ENCODE assay signal across 9 cellular contexts in genomic region chr16:16222850-16223661, GRCh38. TPM values are rescaled to one million over a fixed set of nuclear protein-coding genes. Genes with fewer than 3 reads are reported as not detected.
DNase-seq lines count a peak whose midpoint lies in the region; ATAC-seq and TF ChIP-seq lines count a peak whose summit lies in the region.
"Not testable (repeated sequence)": the region's sequence is repeated elsewhere in the genome, so short reads cannot be mapped to it uniquely, and the experiment has no call there.
"Had no signal": no experiment of that assay in that cellular context is flagged by ENCODE, and none has a peak within 500 bp of the region (broad histone marks: within the 10 kb centered on the region; RNA-seq: fewer than 3 reads in every experiment).

Gene ABCC6, minus strand, starts transcription at chr16:16223494. Its CDS starts 60 bp downstream, at chr16:16223434.

- H3K9me3 Mint-ChIP-seq in activated CD8-positive, alpha-beta memory T cell treated with anti-CD3 and anti-CD28 coated beads, Interleukin-2, amount 10 ng/mL, durations not matched to agents 7 days and 5 days (ENCODE audit: low read depth) = not testable (repeated sequence)

- H3K9me3 ChIP-seq in lung (ENCODE audit: control insufficient read depth in 2 of 2, insufficient read depth in 1 of 2, low read length in 1 of 2); parathyroid adenoma (ENCODE audit: control insufficient read depth, low read length); subcutaneous abdominal adipose tissue (ENCODE audit: control insufficient read depth in 5 of 5, low read length in 5 of 5): not testable (repeated sequence)

- CTCF ChIA-PET in BJ (lab: Yijun Ruan, JAX); activated CD8-positive, alpha-beta memory T cell treated with anti-CD3 and anti-CD28 coated beads, Interleukin-2, amount 10 ng/mL, durations not matched to agents 7 days and 5 days (lab: Charles Lee): not testable (repeated sequence)

- peak; percentile 43 for ATAC-seq in activated CD8-positive, alpha-beta memory T cell treated with anti-CD3 and anti-CD28 coated beads, Interleukin-2, amount 10 ng/mL, durations not matched to agents 7 days and 5 days
- ATAC-seq in left cardiac atrium (peak; percentile 94 to 97), lung (ENCODE audit: insufficient read depth, low FRiP score) (peak; percentile 89)

- not testable (repeated sequence) for H3K4me3 Mint-ChIP-seq in activated CD8-positive, alpha-beta memory T cell treated with anti-CD3 and anti-CD28 coated beads, Interleukin-2, amount 10 ng/mL, durations not matched to agents 7 days and 5 days

- not testable (repeated sequence) for H3K4me2 ChIP-seq in parathyroid adenoma (ENCODE audit: low read length)

- not testable (repeated sequence) for TF ChIP-seq CTCF in BJ (IDR thresholded peaks at IDR 0.05; ENCODE audit: insufficient read depth, low read depth, low read length); NB4 (IDR thresholded peaks at IDR 0.05; ENCODE audit: low read depth, low read length); dorsolateral prefrontal cortex (IDR thresholded peaks at IDR 0.05 in 54 of 56, conservative IDR thresholded peaks at IDR 0.05 in 2 of 56; ENCODE audit: low read depth in 1 of 56, partially characterized antibody in 56 of 56); lung (IDR thresholded peaks at IDR 0.05; ENCODE audit: control extremely low read depth, extremely low read depth); parathyroid adenoma (IDR thresholded peaks at IDR 0.05)

- intact Hi-C loops in dorsolateral prefrontal cortex (cut with DNase I); left cardiac atrium (cut with DNase I): not testable (repeated sequence)

- not testable (repeated sequence) for H3K4me1 ChIP-seq in lung (ENCODE audit: control insufficient read depth in 2 of 2, insufficient read depth in 2 of 2, low read length in 2 of 2); parathyroid adenoma; subcutaneous abdominal adipose tissue (ENCODE audit: control insufficient read depth in 5 of 5, insufficient read depth in 5 of 5, low read length in 5 of 5)

- not testable (repeated sequence) for H3K27ac Mint-ChIP-seq in activated CD8-positive, alpha-beta memory T cell treated with anti-CD3 and anti-CD28 coated beads, Interleukin-2, amount 10 ng/mL, durations not matched to agents 7 days and 5 days

- DNase-seq in BJ (ENCODE audit: low read depth); NB4 (ENCODE audit: low read depth); activated CD8-positive, alpha-beta memory T cell treated with anti-CD3 and anti-CD28 coated beads, Interleukin-2, amount 10 ng/mL, durations not matched to agents 7 days and 5 days; left cardiac atrium; lung (ENCODE audit: low spot score): not testable (repeated sequence)
- peak in 1 of 10 donors; percentile 43 for DNase-seq in dorsolateral prefrontal cortex

- H3K27ac ChIP-seq in dorsolateral prefrontal cortex; lung (ENCODE audit: low read depth in 1 of 2, low read length in 1 of 2); parathyroid adenoma; subcutaneous abdominal adipose tissue (ENCODE audit: low read depth, low read length): not testable (repeated sequence)

- H3K36me3 Mint-ChIP-seq in activated CD8-positive, alpha-beta memory T cell treated with anti-CD3 and anti-CD28 coated beads, Interleukin-2, amount 10 ng/mL, durations not matched to agents 7 days and 5 days = not testable (repeated sequence)

- not testable (repeated sequence) for H3K9ac ChIP-seq in parathyroid adenoma; subcutaneous abdominal adipose tissue (ENCODE audit: low read length in 5 of 5)

- WGBS in lung, 2 donors = 5% methylated on average over 10 to 19 of the region's 38 CpGs

- not testable (repeated sequence) for TF ChIP-seq POLR2A in NB4 (IDR thresholded peaks at IDR 0.05; ENCODE audit: extremely low read depth, insufficient read length)

- peak within 1 kb of the TSS; percentile 62 for H2AFZ ChIP-seq in parathyroid adenoma

- POLR2A ChIA-PET in BJ (lab: Charles Lee) = not testable (repeated sequence)

- H3K4me3 ChIP-seq in BJ (ENCODE audit: low read depth, low read length) (peak within 1 kb of the TSS; percentile 11), NB4 (ENCODE audit: low read depth, low read length) (peak within 1 kb of the TSS; percentile 36), dorsolateral prefrontal cortex (peak within 1 kb of the TSS in 34 of 59 donors; percentile 1 to 58 (median 35)), subcutaneous abdominal adipose tissue (ENCODE audit: low read depth in 1 of 5, low read length in 5 of 5) (peak within 1 kb of the TSS in 4 of 5 donors; percentile 18 to 51 (median 34))
- not testable (repeated sequence) for H3K4me3 ChIP-seq in lung; parathyroid adenoma (ENCODE audit: low read depth, low read length)

- H3K27me3 Mint-ChIP-seq in activated CD8-positive, alpha-beta memory T cell treated with anti-CD3 and anti-CD28 coated beads, Interleukin-2, amount 10 ng/mL, durations not matched to agents 7 days and 5 days = not testable (repeated sequence)

- not testable (repeated sequence) for H3K79me2 ChIP-seq in parathyroid adenoma

- H3K36me3 ChIP-seq in BJ (ENCODE audit: control insufficient read depth, insufficient read depth, low read length); lung (ENCODE audit: control insufficient read depth in 2 of 2, insufficient read depth in 2 of 2, low read length in 2 of 2); parathyroid adenoma (ENCODE audit: control insufficient read depth, insufficient read depth, low read length); subcutaneous abdominal adipose tissue (ENCODE audit: control insufficient read depth in 5 of 5, insufficient read depth in 5 of 5, low read length in 5 of 5): not testable (repeated sequence)

- H3K27me3 ChIP-seq in BJ (ENCODE audit: control insufficient read depth, insufficient read depth, low read length); dorsolateral prefrontal cortex; lung (ENCODE audit: control insufficient read depth, insufficient read depth); parathyroid adenoma (ENCODE audit: control insufficient read depth, insufficient read depth, low read length); subcutaneous abdominal adipose tissue (ENCODE audit: control insufficient read depth in 5 of 5, insufficient read depth in 4 of 5, low read length in 5 of 5): not testable (repeated sequence)

- H3K4me1 Mint-ChIP-seq in activated CD8-positive, alpha-beta memory T cell treated with anti-CD3 and anti-CD28 coated beads, Interleukin-2, amount 10 ng/mL, durations not matched to agents 7 days and 5 days = not testable (repeated sequence)

RNA-seq across cellular contexts. Expression of gene ABCC6, which starts in this region (rescaled TPM):
- polyA plus RNA-seq in BJ (2011; rRNA removed) (0.87 and 1.2 TPM in 2 replicates), lung (10 to 100 TPM; 10.0 to 37.0 TPM)
- 0.82 and 1.6 TPM in 2 replicates for polyA minus RNA-seq in BJ (2011; rRNA and poly(A)+ RNA removed)
- under 1 TPM in 1 of 2 experiments, not detected in 1; 0.16 TPM for total RNA-seq in activated CD8-positive, alpha-beta memory T cell treated with anti-CD3 and anti-CD28 coated beads, Interleukin-2, amount 10 ng/mL, durations not matched to agents 7 days and 5 days
- total RNA-seq in dorsolateral prefrontal cortex (1 to 10 TPM in 66 of 120 experiments, under 1 TPM in 53, not detected in 1; 0.16 to 4.9 (median 1.1) TPM), left cardiac atrium (1 to 10 TPM; 2.0 to 8.2 TPM), lung (10 to 100 TPM; 22.7 to 25.1 TPM)
- total RNA-seq: CD4-positive, alpha-beta memory T cell had no signal

Comparison
In these comparisons a context has a peak if more than half of its experiments do, and no peak if none do; other contexts are left out.
1. Peak in ATAC-seq in activated CD8-positive, alpha-beta memory T cell treated with anti-CD3 and anti-CD28 coated beads, Interleukin-2, amount 10 ng/mL, durations not matched to agents 7 days and 5 days; RNA of the gene not detected or under 1 TPM.
2. ATAC-seq: peak in every context shown above with its lines; median percentile 96 in left cardiac atrium; 89 in lung; 43 in activated CD8-positive, alpha-beta memory T cell treated with anti-CD3 and anti-CD28 coated beads, Interleukin-2, amount 10 ng/mL, durations not matched to agents 7 days and 5 days.